Comparison of ENCODE assay signal across 8 cellular contexts in genomic region chr22:46251266-46251665, GRCh38. TPM values are rescaled to one million over a fixed set of nuclear protein-coding genes. Genes with fewer than 3 reads are reported as not detected.
A peak's percentile ranks its signal among the peaks of the same experiment; 100 is the strongest.
DNase-seq lines count a peak whose midpoint lies in the region; ATAC-seq, FAIRE-seq and TF ChIP-seq lines count a peak whose summit lies in the region.

No MANE protein-coding gene starts in this region.

- H3K4me1 Mint-ChIP-seq in naive thymus-derived CD8-positive, alpha-beta T cell, result peaks cover 6 to 38% (median 29%) of the 10 kb centered on the region in 4 donors

- H3K27ac ChIP-seq in BLaER1 (peak overlapping the region; percentile 97), KMS-11 (no peak overlapping the region)

- H3K36me3 Mint-ChIP-seq in naive thymus-derived CD8-positive, alpha-beta T cell, result peaks cover 0 to 3% (median 0%) of the 10 kb centered on the region in 3 donors

- H3K9ac ChIP-seq in BLaER1 (peak overlapping the region; percentile 92), KMS-11 (no peak overlapping the region)

- no peak for FAIRE-seq in bronchial epithelial cell (lab: Jason Lieb, UNC)

- 0 out of 2 replicates have a peak, but pooled peaks cover 4% of the 10 kb centered on the region for H3K79me2 ChIP-seq in KMS-11 (ENCODE audit: insufficient read depth, low read depth)

- no peaks in the 10 kb centered on the region for H3K27me3 Mint-ChIP-seq in naive thymus-derived CD8-positive, alpha-beta T cell

- peaks cover 57% of the 10 kb centered on the region for H3K4me1 ChIP-seq in BLaER1
- peaks cover 18% of the 10 kb centered on the region for H3K4me1 ChIP-seq in KMS-11 (ENCODE audit: low read depth, poor library complexity, severe bottlenecking)

- H3K4me3 Mint-ChIP-seq in naive thymus-derived CD8-positive, alpha-beta T cell, result peak overlapping the region; percentile 76 to 91 (median 84)

- TF ChIP-seq CTCF in KMS-11 (conservative IDR thresholded peaks at IDR 0.05; ENCODE audit: low read depth, low read length) (no peak), bronchial epithelial cell (IDR thresholded peaks at IDR 0.05; ENCODE audit: insufficient read depth, low read length, severe bottlenecking) (no peak)

- H3K36me3 ChIP-seq in BLaER1 (0 out of 2 replicates have a peak, but pooled peaks cover 10% of the 10 kb centered on the region), KMS-11 (ENCODE audit: insufficient read depth) (no peaks in the 10 kb centered on the region), bronchial epithelial cell (ENCODE audit: control insufficient read depth, insufficient read depth, low read length) (no peaks in the 10 kb centered on the region)

- no peak for ATAC-seq in naive thymus-derived CD8-positive, alpha-beta T cell
- ATAC-seq in HG02981 (IDR thresholded peaks at IDR 0.05; ENCODE audit: unreplicated experiment) (no peak), HG02678 (IDR thresholded peaks at IDR 0.05; ENCODE audit: unreplicated experiment) (no peak)

- H2AFZ ChIP-seq in KMS-11 (ENCODE audit: low read depth), result no peak overlapping the region

- H3K4me2 ChIP-seq in BLaER1 (peak overlapping the region; percentile 81), KMS-11 (peak overlapping the region; percentile 76; the same call in 1 of the 2 replicates)

- H3K4me3 ChIP-seq in BLaER1 (peak overlapping the region; percentile 84), KMS-11 (IDR thresholded peaks at IDR 0.05; ENCODE audit: insufficient read depth, low read depth, low read length) (no peak overlapping the region), bronchial epithelial cell (ENCODE audit: low read depth, low read length) (peak overlapping the region; percentile 79)

- H3K27me3 ChIP-seq in BLaER1 (no peaks in the 10 kb centered on the region), KMS-11 (ENCODE audit: insufficient read depth, low read depth) (no peaks in the 10 kb centered on the region), bronchial epithelial cell (ENCODE audit: control insufficient read depth, insufficient read depth, low read length) (no peaks in the 10 kb centered on the region)

- peaks cover 0 to under 1% (median 0%) of the 10 kb centered on the region in 9 donors for H3K9me3 Mint-ChIP-seq in naive thymus-derived CD8-positive, alpha-beta T cell

- H4K20me1 ChIP-seq in BLaER1, result no peaks in the 10 kb centered on the region
- H4K20me1 ChIP-seq in KMS-11 (ENCODE audit: insufficient read depth), result no peaks in the 10 kb centered on the region

- peaks cover 3% of the 10 kb centered on the region for H3K9me3 ChIP-seq in BLaER1

- DNase-seq in bronchial epithelial cell (ENCODE audit: low read depth), result no peak
- no peak for DNase-seq in naive thymus-derived CD8-positive, alpha-beta T cell
- no peak for DNase-seq in anterior cingulate cortex (lab: John Stamatoyannopoulos, UW)
- DNase-seq in amygdala (lab: John Stamatoyannopoulos, UW), result no peak

- POLR2A ChIA-PET in naive thymus-derived CD8-positive, alpha-beta T cell (lab: Charles Lee), result interaction anchor here (1.1 to 2.1 kb wide), 4 partner anchors 8 to 110 kb away, joined by 3 to 7 read pairs (median 4); partner anchors contain the start of gene TTC38

- peak overlapping the region; percentile 51 to 87 (median 81) for H3K27ac Mint-ChIP-seq in naive thymus-derived CD8-positive, alpha-beta T cell

RNA-seq across cellular contexts. Expression of gene CDPF1, which starts 1.2 kb away (rescaled TPM):
- total RNA-seq in bronchial epithelial cell, result 8.7 and 9.5 TPM in 2 replicates
- total RNA-seq in naive thymus-derived CD8-positive, alpha-beta T cell, result 10 to 100 TPM; 11.1 to 12.3 TPM
- 10 to 100 TPM; 22.9 to 29.3 (median 29.1) TPM for polyA plus RNA-seq in naive thymus-derived CD8-positive, alpha-beta T cell

RNA-seq across cellular contexts. Expression of gene PKDREJ, which starts 11.9 kb away (rescaled TPM):
- total RNA-seq in bronchial epithelial cell, result not detected in 2 replicates
- not detected for total RNA-seq in naive thymus-derived CD8-positive, alpha-beta T cell
- not detected for polyA plus RNA-seq in naive thymus-derived CD8-positive, alpha-beta T cell

RNA-seq across cellular contexts. Expression of gene TTC38, which starts 16.5 kb away (rescaled TPM):
- 5.4 and 8.4 TPM in 2 replicates for total RNA-seq in bronchial epithelial cell
- total RNA-seq in naive thymus-derived CD8-positive, alpha-beta T cell, result 1 to 10 TPM; 6.7 to 9.7 TPM
- 10 to 100 TPM in 1 of 3 donors, 1 to 10 TPM in 2; 2.6 to 33.5 (median 5.0) TPM for polyA plus RNA-seq in naive thymus-derived CD8-positive, alpha-beta T cell

RNA-seq across cellular contexts. Expression of gene GTSE1, which starts 45.4 kb away (rescaled TPM):
- 0.13 and 0.26 TPM in 2 replicates for total RNA-seq in bronchial epithelial cell
- under 1 TPM; 0.30 to 0.68 TPM for total RNA-seq in naive thymus-derived CD8-positive, alpha-beta T cell
- not detected for polyA plus RNA-seq in naive thymus-derived CD8-positive, alpha-beta T cell
